Comparison of ENCODE assay signal across 8 cellular contexts in the genomic region with DNA sequence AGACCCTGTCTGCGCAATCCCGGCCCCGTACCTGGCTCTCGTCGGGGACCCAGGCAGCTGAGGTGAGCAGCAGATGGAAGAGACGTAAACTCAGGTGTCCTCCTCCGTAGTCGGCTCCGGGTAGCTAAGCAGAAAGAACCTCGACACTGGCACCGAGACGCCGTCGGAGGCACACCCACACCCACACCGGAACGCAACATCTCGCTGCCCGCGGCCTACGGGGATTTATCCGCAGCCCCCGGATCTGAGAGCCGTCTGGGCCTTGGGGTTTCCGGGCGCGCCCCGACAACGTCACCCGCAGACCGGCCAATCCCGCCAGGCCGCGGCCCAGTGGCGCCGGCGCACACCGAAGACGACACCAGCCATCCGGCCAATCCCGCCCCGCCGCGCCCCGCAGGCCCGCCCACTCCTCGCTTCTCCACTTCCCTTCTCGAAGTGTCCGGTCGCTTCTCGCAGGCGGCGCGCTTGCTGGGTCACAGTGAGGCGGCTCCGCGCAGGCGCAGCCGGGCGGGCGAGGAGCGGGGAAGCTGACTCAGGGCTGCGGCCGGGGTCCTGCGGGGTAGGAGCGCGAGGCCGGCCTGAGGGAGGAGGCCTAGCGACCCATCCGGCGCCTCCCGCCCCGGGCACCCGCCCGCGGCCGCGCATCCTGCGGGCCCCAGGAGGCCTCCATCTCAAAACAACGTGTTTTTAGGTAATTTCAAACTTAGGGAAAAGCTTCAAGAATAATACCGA. TPM values are rescaled to one million over a fixed set of nuclear protein-coding genes. Genes with fewer than 3 reads are reported as not detected.
DNase-seq lines count a peak whose midpoint lies in the region; ATAC-seq and TF ChIP-seq lines count a peak whose summit lies in the region.

A gene with protein sequence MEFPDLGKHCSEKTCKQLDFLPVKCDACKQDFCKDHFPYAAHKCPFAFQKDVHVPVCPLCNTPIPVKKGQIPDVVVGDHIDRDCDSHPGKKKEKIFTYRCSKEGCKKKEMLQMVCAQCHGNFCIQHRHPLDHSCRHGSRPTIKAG (minus strand): TSS at position 264 of the 732 bp plus-strand sequence. CDS start 1,984 bp downstream, outside the sequence.

- no peak for TF ChIP-seq CTCF in lung (IDR thresholded peaks at IDR 0.05; ENCODE audit: control extremely low read depth, extremely low read depth)

- DNase-seq in CMK (ENCODE audit: low read depth) = peak; percentile 83
- peak; percentile 74 for DNase-seq in HS-5 (ENCODE audit: low read depth)
- peak; percentile 88 for DNase-seq in NK-92 (lab: John Stamatoyannopoulos, UW; ENCODE audit: unreplicated experiment)
- peak; percentile 92 to 99 for DNase-seq in activated CD8-positive, alpha-beta memory T cell treated with anti-CD3 and anti-CD28 coated beads for 1 hour (ENCODE audit: extremely low read depth in 1 of 2, low read depth in 1 of 2)
- peak; percentile 99 for DNase-seq in lung (ENCODE audit: low spot score)
- DNase-seq in stimulated activated CD4-positive, alpha-beta T cell treated with anti-CD3 and anti-CD28 coated beads, TNF-alpha, amount 100 ng/mL, for 24 hours (ENCODE audit: low read depth in 3 of 3) = peak; percentile 97 to 99 (median 99)

- H3K27me3 ChIP-seq in ectodermal cell (ENCODE audit: control insufficient read depth, insufficient read depth, low read length, poor library complexity, severe bottlenecking) = no peaks in the 10 kb centered on the region
- H3K27me3 ChIP-seq in lung (ENCODE audit: control insufficient read depth, insufficient read depth) = no peaks in the 10 kb centered on the region

- peaks cover 6% of the 10 kb centered on the region for H3K36me3 ChIP-seq in ectodermal cell (ENCODE audit: control insufficient read depth, insufficient read depth, low read length)
- H3K36me3 ChIP-seq in lung (ENCODE audit: control insufficient read depth in 2 of 2, insufficient read depth in 2 of 2, low read length in 2 of 2) = peaks cover 4 to 26% of the 10 kb centered on the region in 2 donors

- H3K27ac ChIP-seq in ectodermal cell (ENCODE audit: insufficient read depth, low read depth, low read length, poor library complexity, severe bottlenecking) = peak within 1 kb of the TSS; percentile 85
- H3K27ac ChIP-seq in lung (ENCODE audit: low read depth in 1 of 2, low read length in 1 of 2) = peak within 1 kb of the TSS; percentile 94 to 95

- ATAC-seq in GM19468 (IDR thresholded peaks at IDR 0.05; ENCODE audit: extremely low read depth, unreplicated experiment) (peak; percentile 94), lung (ENCODE audit: insufficient read depth, low FRiP score) (peak; percentile 99)

- 0% methylated on average over 80 of the region's 80 CpGs for WGBS in ectodermal cell, 2 experiments
- 0 to 1% methylated on average over 59 to 80 of the region's 80 CpGs for WGBS in lung, 2 donors

- H3K4me1 ChIP-seq in ectodermal cell (ENCODE audit: control insufficient read depth, insufficient read depth, low read length) (peaks cover 9% of the 10 kb centered on the region), lung (ENCODE audit: control insufficient read depth in 2 of 2, insufficient read depth in 2 of 2, low read length in 2 of 2) (peaks cover 8 to 9% of the 10 kb centered on the region in 2 donors)

- H3K9me3 ChIP-seq in ectodermal cell (ENCODE audit: control insufficient read depth, low read length) (no peaks in the 10 kb centered on the region), lung (ENCODE audit: control insufficient read depth in 2 of 2, insufficient read depth in 1 of 2, low read length in 1 of 2) (no peaks in the 10 kb centered on the region)

- H3K4me3 ChIP-seq in ectodermal cell (ENCODE audit: insufficient read depth, low read depth, low read length) = peak within 1 kb of the TSS; percentile 86
- H3K4me3 ChIP-seq in lung = peak within 1 kb of the TSS; percentile 100

RNA-seq across cellular contexts. Expression of the gene that starts here (rescaled TPM):
- polyA plus RNA-seq in ectodermal cell (2013, experiment 1 of 4) = 19.9 TPM
- 26.1 TPM for polyA plus RNA-seq in ectodermal cell (2013, experiment 2 of 4)
- polyA plus RNA-seq in ectodermal cell (2013, experiment 3 of 4) = 24.0 TPM
- 24.9 TPM for polyA plus RNA-seq in ectodermal cell (2013, experiment 4 of 4)
- 10 to 100 TPM; 17.3 to 23.3 TPM for total RNA-seq in lung
- polyA plus RNA-seq in lung = 10 to 100 TPM; 36.8 to 44.3 TPM

Comparison
In these comparisons a context has a peak if more than half of its experiments do, and no peak if none do; other contexts are left out.
1. Peak in every context shown above with its lines: DNase-seq, ATAC-seq, H3K4me3 ChIP-seq and H3K27ac ChIP-seq.